Comparison of ENCODE assay signal across 1 cellular context in genomic region chr13:76709851-76710250, GRCh38.
TF ChIP-seq lines count a peak whose summit lies in the region.

No MANE protein-coding gene starts in this region.

TF ChIP-seq in SK-N-SH, 30 proteins besides CTCF, POLR2A, EP300 and RAD21 (continued from another document):
- TF ChIP-seq REST (IDR thresholded peaks at IDR 0.05; ENCODE audit: low read depth, low read length) (no peak), RFX5 (IDR thresholded peaks at IDR 0.05; ENCODE audit: low read length) (no peak), IRF3 (IDR thresholded peaks at IDR 0.05; ENCODE audit: low read depth, low read length) (no peak), USF2 (IDR thresholded peaks at IDR 0.05; ENCODE audit: borderline replicate concordance, low read depth, low read length) (no peak), POLR2AphosphoS5 (IDR thresholded peaks at IDR 0.05; ENCODE audit: low read depth, low read length) (no peak), FOXJ3 (CRISPR knock-in tag; IDR thresholded peaks at IDR 0.05) (no peak), TEAD4 (IDR thresholded peaks at IDR 0.05; ENCODE audit: borderline replicate concordance, insufficient read depth) (no peak), ZBTB33 (IDR thresholded peaks at IDR 0.05; ENCODE audit: borderline replicate concordance, low read depth) (no peak), ELF1 (IDR thresholded peaks at IDR 0.05) (no peak), GATA2 (CRISPR knock-in tag; IDR thresholded peaks at IDR 0.05) (no peak), MAX (IDR thresholded peaks at IDR 0.05; ENCODE audit: low read depth) (no peak)
